In genomic region chr21:31732538-31732864, GRCh38 we compare ENCODE assay signal across 9 cellular contexts. TPM values are rescaled to one million over a fixed set of nuclear protein-coding genes. Genes with fewer than 3 reads are reported as not detected.
DNase-seq lines count a peak whose midpoint lies in the region; FAIRE-seq and TF ChIP-seq lines count a peak whose summit lies in the region.
"Had no signal": no experiment of that assay in that cellular context is flagged by ENCODE, and none has a peak within 500 bp of the region (broad histone marks: within the 10 kb centered on the region; RNA-seq: fewer than 3 reads in every experiment).

No MANE protein-coding gene starts in this region.

- intact Hi-C loops in testis (cut with DNase I; ENCODE audit: low total_unique reads), result loop anchor here (10.0 kb wide), 1 partner anchor 78 kb away; the partner anchor contains the start of gene SOD1

- no peak for TF ChIP-seq POLR2A in testis (IDR thresholded peaks at IDR 0.05)

- DNase-seq in NCI-H2081 treated with DMSO at 0.1 percent for 48 hours (lab: John Stamatoyannopoulos, UW), result peak; percentile 19
- no peak for DNase-seq in NCI-H2081 (lab: John Stamatoyannopoulos, UW)
- no peak for DNase-seq in astrocyte (ENCODE audit: low read depth)
- peak; percentile 38 for DNase-seq in kidney epithelial cell (ENCODE audit: low read depth)
- DNase-seq in testis, result no peak
- DNase-seq in putamen (ENCODE audit: low spot score), result no peak
- no peak for DNase-seq in AG08395 (ENCODE audit: low spot score)
- DNase-seq in NCI-H2227 treated with DMSO at 0.1 percent for 48 hours (lab: John Stamatoyannopoulos, UW), result no peak

- H3K4me1 Mint-ChIP-seq in astrocyte (ENCODE audit: low read depth, unreplicated experiment), result peaks cover 2% of the 10 kb centered on the region

- H3K36me3 ChIP-seq in astrocyte (ENCODE audit: insufficient read depth, low read length) (no peaks in the 10 kb centered on the region), kidney epithelial cell (ENCODE audit: control insufficient read depth, insufficient read depth, low read length) (no peaks in the 10 kb centered on the region), testis (ENCODE audit: low read depth, missing control alignments) (no peaks in the 10 kb centered on the region)

- H3K27ac Mint-ChIP-seq in astrocyte (ENCODE audit: unreplicated experiment), result no peak overlapping the region

- TF ChIP-seq CTCF in astrocyte (IDR thresholded peaks at IDR 0.05; ENCODE audit: insufficient read depth, low read depth, low read length) (no peak), kidney epithelial cell (IDR thresholded peaks at IDR 0.05; ENCODE audit: insufficient read depth, low read length, poor library complexity, severe bottlenecking) (no peak), testis (IDR thresholded peaks at IDR 0.05) (no peak)

- H3K9me3 Mint-ChIP-seq in astrocyte (ENCODE audit: unreplicated experiment), result no peaks in the 10 kb centered on the region

- H3K27me3 ChIP-seq in astrocyte (ENCODE audit: insufficient read depth, low read length) (no peaks in the 10 kb centered on the region), kidney epithelial cell (ENCODE audit: control insufficient read depth, insufficient read depth, low read length) (no peaks in the 10 kb centered on the region), testis (no peaks in the 10 kb centered on the region)

- H3K9me3 ChIP-seq in astrocyte (ENCODE audit: insufficient read depth, low read depth, low read length) (no peaks in the 10 kb centered on the region), testis (no peaks in the 10 kb centered on the region)

- peak overlapping the region; percentile 82 for H3K9ac ChIP-seq in astrocyte (ENCODE audit: low read length)

- no peaks in the 10 kb centered on the region for H3K27me3 Mint-ChIP-seq in astrocyte (ENCODE audit: low read depth, unreplicated experiment)

- no peaks in the 10 kb centered on the region for H3K36me3 Mint-ChIP-seq in astrocyte (ENCODE audit: low read depth, unreplicated experiment)

- H3K79me2 ChIP-seq in astrocyte (ENCODE audit: insufficient read depth, low read length), result peaks cover 42% of the 10 kb centered on the region

- FAIRE-seq in astrocyte (lab: Jason Lieb, UNC), result no peak
- FAIRE-seq: colon had no signal

- H3K27ac ChIP-seq in astrocyte (ENCODE audit: low read depth, low read length) (peak overlapping the region; percentile 67), testis (peak overlapping the region; percentile 82 to 97)

- peak overlapping the region; percentile 86 for H3K4me2 ChIP-seq in astrocyte (ENCODE audit: low read length)

- peaks cover 24% of the 10 kb centered on the region for H3K4me1 ChIP-seq in astrocyte (ENCODE audit: insufficient read depth, low read length)
- H3K4me1 ChIP-seq in testis, result peaks cover 24% of the 10 kb centered on the region

- H3K4me3 ChIP-seq in astrocyte (ENCODE audit: insufficient read depth, low read depth, low read length), result peak overlapping the region; percentile 70
- H3K4me3 ChIP-seq in kidney epithelial cell (ENCODE audit: low read depth, low read length), result peak overlapping the region; percentile 61
- peak overlapping the region; percentile 95 to 98 for H3K4me3 ChIP-seq in testis

- 0 to 1% methylated on average over 12 of the region's 12 CpGs for WGBS in testis, 2 donors

- peaks cover 36% of the 10 kb centered on the region for H4K20me1 ChIP-seq in astrocyte (ENCODE audit: insufficient read depth, low read length)

- H3K4me3 Mint-ChIP-seq in astrocyte (ENCODE audit: unreplicated experiment), result no peak overlapping the region

- H2AFZ ChIP-seq in astrocyte (ENCODE audit: low read depth, low read length), result peak overlapping the region; percentile 67

RNA-seq across cellular contexts. Expression of gene SCAF4, which starts 0.6 kb away (rescaled TPM):
- 28.7 and 32.9 TPM in 2 replicates for total RNA-seq in astrocyte
- total RNA-seq in kidney epithelial cell, result 13.3 and 14.2 TPM in 2 replicates
- total RNA-seq in testis, result 10 to 100 TPM; 44.0 to 50.2 TPM
- 45.3 TPM for polyA plus RNA-seq in testis (ENCODE audit: insufficient read depth, low read depth, low replicate concordance)

Comparison
In these comparisons a context has a peak if more than half of its experiments do, and no peak if none do; other contexts are left out.
1. DNase-seq: peak in NCI-H2081 treated with DMSO at 0.1 percent for 48 hours (single experiment) and kidney epithelial cell (single experiment); none in NCI-H2081 (0 of 2), astrocyte (single experiment), testis (single experiment), putamen (single experiment), AG08395 (single experiment) and NCI-H2227 treated with DMSO at 0.1 percent for 48 hours (single experiment).
2. Peak in every context shown above with its lines, with median percentiles within 50 percentile points of each other: H3K4me3 ChIP-seq.